In genomic region chr17:40099627-40100418, GRCh38 we compare ENCODE assay signal across 8 cellular contexts. TPM values are rescaled to one million over a fixed set of nuclear protein-coding genes. Genes with fewer than 3 reads are reported as not detected.
DNase-seq lines count a peak whose midpoint lies in the region; ATAC-seq and TF ChIP-seq lines count a peak whose summit lies in the region.

No MANE protein-coding gene starts in this region.

- H3K4me1 Mint-ChIP-seq in activated T-cell treated with anti-CD3 and anti-CD28 coated beads, Interleukin-2, amount 50 U/mL, for 4 hours (ENCODE audit: low read depth), result peaks cover 91% of the 10 kb centered on the region
- peaks cover 85% of the 10 kb centered on the region for H3K4me1 Mint-ChIP-seq in activated T-helper 1 cell treated with anti-CD3 and anti-CD28 coated beads, Interleukin-12 subunit alpha, Interleukin-12 subunit beta, Interleukin-2, Interleukin-4 antibody, amounts not matched to agents 30 ng/mL and 10 ng/mL and 1 ng/mL, durations not matched to agents 14 hours and 24 hours and 36 hours (ENCODE audit: low read depth)

- H3K27me3 ChIP-seq in right cardiac atrium (ENCODE audit: control insufficient read depth, insufficient read depth) (no peaks in the 10 kb centered on the region), spleen (replicated peaks in 1 of 7) (no peaks in the 10 kb centered on the region)

- H3K36me3 ChIP-seq in spleen, result peaks cover 0 to 28% (median 3%) of the 10 kb centered on the region in 6 donors

- H3K9me3 ChIP-seq in right cardiac atrium (ENCODE audit: control insufficient read depth, low read length), result no peaks in the 10 kb centered on the region
- no peaks in the 10 kb centered on the region for H3K9me3 ChIP-seq in spleen

- ATAC-seq in activated T-cell treated with anti-CD3 and anti-CD28 coated beads, Interleukin-2, amount 50 U/mL, for 4 hours, result no peak
- ATAC-seq in right cardiac atrium (peak; percentile 1), HG02870 (IDR thresholded peaks at IDR 0.05; ENCODE audit: unreplicated experiment) (no peak)

- 2% methylated on average over 31 of the region's 31 CpGs for WGBS in right cardiac atrium
- WGBS in spleen, 5 donors, result 3 to 5% (median 4%) methylated on average over 28 to 31 of the region's 31 CpGs

- H3K36me3 Mint-ChIP-seq in activated T-cell treated with anti-CD3 and anti-CD28 coated beads, Interleukin-2, amount 50 U/mL, for 4 hours (ENCODE audit: insufficient read depth), result peaks cover 22% of the 10 kb centered on the region
- H3K36me3 Mint-ChIP-seq in activated T-helper 1 cell treated with anti-CD3 and anti-CD28 coated beads, Interleukin-12 subunit alpha, Interleukin-12 subunit beta, Interleukin-2, Interleukin-4 antibody, amounts not matched to agents 30 ng/mL and 10 ng/mL and 1 ng/mL, durations not matched to agents 14 hours and 24 hours and 36 hours (ENCODE audit: low read depth), result peaks cover 27% of the 10 kb centered on the region

- no peak for TF ChIP-seq POLR2A in spleen (IDR thresholded peaks at IDR 0.05)

- TF ChIP-seq CTCF in spleen (IDR thresholded peaks at IDR 0.05 in 8 of 11, conservative IDR thresholded peaks at IDR 0.05 in 3 of 11), result no peak

- no peaks in the 10 kb centered on the region for H3K9me3 Mint-ChIP-seq in activated T-cell treated with anti-CD3 and anti-CD28 coated beads, Interleukin-2, amount 50 U/mL, for 4 hours
- H3K9me3 Mint-ChIP-seq in activated T-helper 1 cell treated with anti-CD3 and anti-CD28 coated beads, Interleukin-12 subunit alpha, Interleukin-12 subunit beta, Interleukin-2, Interleukin-4 antibody, amounts not matched to agents 30 ng/mL and 10 ng/mL and 1 ng/mL, durations not matched to agents 14 hours and 24 hours and 36 hours, result no peaks in the 10 kb centered on the region

- H3K27ac ChIP-seq in right cardiac atrium (ENCODE audit: low read length) (peak overlapping the region; percentile 98), spleen (peak overlapping the region; percentile 81 to 94 (median 90))

- H3K4me1 ChIP-seq in right cardiac atrium (ENCODE audit: control insufficient read depth, insufficient read depth, low read length) (peaks cover 47% of the 10 kb centered on the region), spleen (peaks cover 55 to 100% (median 86%) of the 10 kb centered on the region in 6 donors)

- H3K4me3 ChIP-seq in right cardiac atrium (ENCODE audit: low read length) (peak overlapping the region; percentile 81), spleen (peak overlapping the region; percentile 65 to 94 (median 80))

- H3K4me3 Mint-ChIP-seq in activated T-cell treated with anti-CD3 and anti-CD28 coated beads, Interleukin-2, amount 50 U/mL, for 4 hours, result peak overlapping the region; percentile 91
- H3K4me3 Mint-ChIP-seq in activated T-helper 1 cell treated with anti-CD3 and anti-CD28 coated beads, Interleukin-12 subunit alpha, Interleukin-12 subunit beta, Interleukin-2, Interleukin-4 antibody, amounts not matched to agents 30 ng/mL and 10 ng/mL and 1 ng/mL, durations not matched to agents 14 hours and 24 hours and 36 hours, result peak overlapping the region; percentile 92

- peak overlapping the region; percentile 85 for H3K27ac Mint-ChIP-seq in activated T-helper 1 cell treated with anti-CD3 and anti-CD28 coated beads, Interleukin-12 subunit alpha, Interleukin-12 subunit beta, Interleukin-2, Interleukin-4 antibody, amounts not matched to agents 30 ng/mL and 10 ng/mL and 1 ng/mL, durations not matched to agents 14 hours and 24 hours and 36 hours

- DNase-seq in activated T-cell treated with anti-CD3 and anti-CD28 coated beads, Interleukin-2, amount 50 U/mL, for 4 hours, result no peak
- DNase-seq in activated T-cell treated with anti-CD3 and anti-CD28 coated beads for 4 hours (no peak), right cardiac atrium (peak in 2 of 3 donors; percentile 73), spleen (peak; percentile 86), 8988T (no peak), NCI-H146 (lab: John Stamatoyannopoulos, UW) (no peak)
- no peak for DNase-seq in activated T-helper 1 cell treated with anti-CD3 and anti-CD28 coated beads, Interleukin-12 subunit alpha, Interleukin-12 subunit beta, Interleukin-2, Interleukin-4 antibody, amounts not matched to agents 30 ng/mL and 10 ng/mL and 1 ng/mL, durations not matched to agents 14 hours and 24 hours and 36 hours (ENCODE audit: low spot score)

- intact Hi-C loops in activated T-helper 1 cell treated with anti-CD3 and anti-CD28 coated beads, Interleukin-12 subunit alpha, Interleukin-12 subunit beta, Interleukin-2, Interleukin-4 antibody, amounts not matched to agents 30 ng/mL and 10 ng/mL and 1 ng/mL, durations not matched to agents 14 hours and 24 hours and 36 hours (cut with micrococcal nuclease), result loop anchor here (1.0 to 10.0 kb wide), 6 partner anchors 11 to 698 kb away; partner anchors contain the start of genes CDC6, FBXL20, MED24 and ZPBP2
- intact Hi-C loops in right cardiac atrium (cut with DNase I) (loop anchor here in 1 of 4 donors (1.0 to 5.0 kb wide), 2 partner anchors 8 to 38 kb away; partner anchors contain the start of gene THRA), spleen (cut with DNase I; ENCODE audit: low total_unique reads) (no loop called here)

- H3K27me3 Mint-ChIP-seq in activated T-cell treated with anti-CD3 and anti-CD28 coated beads, Interleukin-2, amount 50 U/mL, for 4 hours (ENCODE audit: low read depth), result no peaks in the 10 kb centered on the region
- peaks cover 13% of the 10 kb centered on the region for H3K27me3 Mint-ChIP-seq in activated T-helper 1 cell treated with anti-CD3 and anti-CD28 coated beads, Interleukin-12 subunit alpha, Interleukin-12 subunit beta, Interleukin-2, Interleukin-4 antibody, amounts not matched to agents 30 ng/mL and 10 ng/mL and 1 ng/mL, durations not matched to agents 14 hours and 24 hours and 36 hours (ENCODE audit: insufficient read depth)

RNA-seq across cellular contexts. Expression of gene NR1D1, which starts 0.6 kb away (rescaled TPM):
- 10 to 100 TPM; 12.6 to 16.0 (median 13.7) TPM for total RNA-seq in activated T-cell treated with anti-CD3 and anti-CD28 coated beads, Interleukin-2, amount 50 U/mL, for 4 hours
- 8.7 and 9.6 TPM in 2 replicates for total RNA-seq in activated T-helper 1 cell treated with anti-CD3 and anti-CD28 coated beads, Interleukin-12 subunit alpha, Interleukin-12 subunit beta, Interleukin-2, Interleukin-4 antibody, amounts not matched to agents 30 ng/mL and 10 ng/mL and 1 ng/mL, durations not matched to agents 14 hours and 24 hours and 36 hours
- total RNA-seq in right cardiac atrium, result 10 to 100 TPM; 10.2 to 25.1 (median 18.8) TPM
- 12.3 TPM for polyA plus RNA-seq in right cardiac atrium
- total RNA-seq in spleen, result 10 to 100 TPM in 4 of 7 donors, 1 to 10 TPM in 3; 5.5 to 15.8 (median 10.2) TPM
- polyA plus RNA-seq in spleen, result 1 to 10 TPM; 3.3 to 6.4 (median 5.2) TPM

RNA-seq across cellular contexts. Expression of gene MSL1, which starts 21.9 kb away (rescaled TPM):
- total RNA-seq in activated T-cell treated with anti-CD3 and anti-CD28 coated beads, Interleukin-2, amount 50 U/mL, for 4 hours, result 10 to 100 TPM; 63.3 to 68.5 (median 64.1) TPM
- 87.6 and 88.2 TPM in 2 replicates for total RNA-seq in activated T-helper 1 cell treated with anti-CD3 and anti-CD28 coated beads, Interleukin-12 subunit alpha, Interleukin-12 subunit beta, Interleukin-2, Interleukin-4 antibody, amounts not matched to agents 30 ng/mL and 10 ng/mL and 1 ng/mL, durations not matched to agents 14 hours and 24 hours and 36 hours
- total RNA-seq in right cardiac atrium, result 10 to 100 TPM; 53.6 to 57.3 (median 55.2) TPM
- polyA plus RNA-seq in right cardiac atrium, result 44.8 TPM
- 100 to 1,000 TPM; 101 to 154 (median 127) TPM for total RNA-seq in spleen
- polyA plus RNA-seq in spleen, result 10 to 100 TPM; 52.6 to 85.0 (median 73.3) TPM

RNA-seq across cellular contexts. Expression of gene THRA, which starts 37.1 kb away (rescaled TPM):
- 10 to 100 TPM in 2 of 3 donors, 1 to 10 TPM in 1; 6.6 to 12.4 (median 10.3) TPM for total RNA-seq in activated T-cell treated with anti-CD3 and anti-CD28 coated beads, Interleukin-2, amount 50 U/mL, for 4 hours
- total RNA-seq in activated T-helper 1 cell treated with anti-CD3 and anti-CD28 coated beads, Interleukin-12 subunit alpha, Interleukin-12 subunit beta, Interleukin-2, Interleukin-4 antibody, amounts not matched to agents 30 ng/mL and 10 ng/mL and 1 ng/mL, durations not matched to agents 14 hours and 24 hours and 36 hours, result 2.9 and 3.5 TPM in 2 replicates
- total RNA-seq in right cardiac atrium, result 10 to 100 TPM; 80.6 to 99.5 (median 95.9) TPM
- 73.3 TPM for polyA plus RNA-seq in right cardiac atrium
- 10 to 100 TPM; 14.6 to 36.1 (median 19.7) TPM for total RNA-seq in spleen
- polyA plus RNA-seq in spleen, result 10 to 100 TPM in 1 of 3 donors, 1 to 10 TPM in 2; 3.9 to 12.9 (median 4.7) TPM

RNA-seq across cellular contexts. Expression of gene CASC3, which starts 40.5 kb away (rescaled TPM):
- 100 to 1,000 TPM; 100 to 108 (median 103) TPM for total RNA-seq in activated T-cell treated with anti-CD3 and anti-CD28 coated beads, Interleukin-2, amount 50 U/mL, for 4 hours
- 117 TPM in 2 replicates for total RNA-seq in activated T-helper 1 cell treated with anti-CD3 and anti-CD28 coated beads, Interleukin-12 subunit alpha, Interleukin-12 subunit beta, Interleukin-2, Interleukin-4 antibody, amounts not matched to agents 30 ng/mL and 10 ng/mL and 1 ng/mL, durations not matched to agents 14 hours and 24 hours and 36 hours
- total RNA-seq in right cardiac atrium, result 10 to 100 TPM; 50.2 to 56.7 (median 50.7) TPM
- 23.4 TPM for polyA plus RNA-seq in right cardiac atrium
- total RNA-seq in spleen, result 100 to 1,000 TPM in 1 of 7 donors, 10 to 100 TPM in 6; 67.0 to 105 (median 78.5) TPM
- polyA plus RNA-seq in spleen, result 10 to 100 TPM; 20.2 to 38.9 (median 35.0) TPM

RNA-seq across cellular contexts. Expression of gene MED24, which starts 45.6 kb away (rescaled TPM):
- total RNA-seq in activated T-cell treated with anti-CD3 and anti-CD28 coated beads, Interleukin-2, amount 50 U/mL, for 4 hours, result 100 to 1,000 TPM; 133 to 140 (median 134) TPM
- 113 and 120 TPM in 2 replicates for total RNA-seq in activated T-helper 1 cell treated with anti-CD3 and anti-CD28 coated beads, Interleukin-12 subunit alpha, Interleukin-12 subunit beta, Interleukin-2, Interleukin-4 antibody, amounts not matched to agents 30 ng/mL and 10 ng/mL and 1 ng/mL, durations not matched to agents 14 hours and 24 hours and 36 hours
- total RNA-seq in right cardiac atrium (10 to 100 TPM; 54.3 to 60.5 (median 54.7) TPM), spleen (100 to 1,000 TPM in 1 of 7 donors, 10 to 100 TPM in 6; 71.7 to 102 (median 79.1) TPM)
- polyA plus RNA-seq in right cardiac atrium (45.1 TPM), spleen (10 to 100 TPM; 29.2 to 54.4 (median 42.7) TPM)

Comparison
In these comparisons a context has a peak if more than half of its experiments do, and no peak if none do; other contexts are left out.
1. ATAC-seq: peak in right cardiac atrium (2 of 2); none in activated T-cell treated with anti-CD3 and anti-CD28 coated beads, Interleukin-2, amount 50 U/mL, for 4 hours (0 of 2) and HG02870 (single experiment).
2. DNase-seq: peak in right cardiac atrium (2 of 3) and spleen (single experiment); none in activated T-cell treated with anti-CD3 and anti-CD28 coated beads, Interleukin-2, amount 50 U/mL, for 4 hours (single experiment), activated T-cell treated with anti-CD3 and anti-CD28 coated beads for 4 hours (single experiment), activated T-helper 1 cell treated with anti-CD3 and anti-CD28 coated beads, Interleukin-12 subunit alpha, Interleukin-12 subunit beta, Interleukin-2, Interleukin-4 antibody, amounts not matched to agents 30 ng/mL and 10 ng/mL and 1 ng/mL, durations not matched to agents 14 hours and 24 hours and 36 hours (single experiment), 8988T (single experiment) and NCI-H146 (single experiment).